28 cellular contexts compared by ENCODE assay signal in genomic region chr9:16833285-16833684, GRCh38. TPM values are rescaled to one million over a fixed set of nuclear protein-coding genes. Genes with fewer than 3 reads are reported as not detected.
"Had no signal": no experiment of that assay in that cellular context is flagged by ENCODE, and none has a peak within 500 bp of the region (broad histone marks: within the 10 kb centered on the region; RNA-seq: fewer than 3 reads in every experiment).

No MANE protein-coding gene starts in this region.

- H3K4me3 ChIP-seq: ascending aorta, SJCRH30 had no signal

- H3K4me1 Mint-ChIP-seq: activated CD4-positive, alpha-beta T cell treated with anti-CD3 and anti-CD28 coated beads for 36 hours; activated CD4-positive, alpha-beta T cell treated with anti-CD3 and anti-CD28 coated beads, Interleukin-2, amount 10 ng/mL, durations not matched to agents 7 days and 5 days; activated naive CD4-positive, alpha-beta T cell treated with anti-CD3 and anti-CD28 coated beads, Interleukin-2, amount 50 U/mL, for 24 hours; activated naive CD8-positive, alpha-beta T cell treated with anti-CD3 and anti-CD28 coated beads, Interleukin-2, amount 10 ng/mL, durations not matched to agents 7 days and 5 days had no signal

- H3K27ac ChIP-seq: ascending aorta, KMS-11, SJCRH30 had no signal

- ATAC-seq: activated CD4-positive, alpha-beta T cell treated with anti-CD3 and anti-CD28 coated beads for 36 hours; activated CD4-positive, CD25-positive, alpha-beta regulatory T cell treated with anti-CD3 and anti-CD28 coated beads, Interleukin-2, amount 50 U/mL, for 24 hours; activated CD8-positive, alpha-beta T cell treated with anti-CD3 and anti-CD28 coated beads, Interleukin-2, amount 10 ng/mL, durations not matched to agents 7 days and 5 days; Panc1 had no signal

- H3K36me3 Mint-ChIP-seq: activated naive CD4-positive, alpha-beta T cell treated with anti-CD3 and anti-CD28 coated beads, Interleukin-2, amount 50 U/mL, for 24 hours; activated naive CD8-positive, alpha-beta T cell treated with anti-CD3 and anti-CD28 coated beads, Interleukin-2, amount 10 ng/mL, durations not matched to agents 7 days and 5 days had no signal

- H3K4me2 ChIP-seq: KMS-11, SK-N-SH had no signal

- DNase-seq: activated CD4-positive, alpha-beta T cell treated with anti-CD3 and anti-CD28 coated beads for 36 hours; activated CD4-positive, alpha-beta T cell treated with anti-CD3 and anti-CD28 coated beads, Interleukin-2, amount 10 ng/mL, durations not matched to agents 7 days and 5 days; activated CD4-positive, alpha-beta T cell treated with anti-CD3 and anti-CD28 coated beads, Interleukin-2, amount 50 U/mL, for 48 hours; activated CD8-positive, alpha-beta T cell treated with anti-CD3 and anti-CD28 coated beads, Interleukin-2, amount 10 ng/mL, durations not matched to agents 7 days and 5 days; activated gamma-delta T cell; activated naive CD4-positive, alpha-beta T cell treated with Interleukin-2 at 50 U/mL for 16 hours; activated naive CD8-positive, alpha-beta T cell treated with anti-CD3 and anti-CD28 coated beads, Interleukin-2, amount 10 ng/mL, durations not matched to agents 7 days and 5 days; activated T-cell treated with anti-CD3 and anti-CD28 coated beads, Interleukin-2, amount 50 U/mL, for 24 hours; amygdala; NCI-H1048; NCI-H1105 treated with DMSO at 0.1 percent for 48 hours; NCI-H1436 treated with DMSO at 0.1 percent for 48 hours; NCI-H1694 treated with DMSO at 0.1 percent for 48 hours; NCI-H2029; NCI-H2171 treated with DMSO at 0.1 percent for 48 hours; NCI-H345; NCI-H524 treated with DMSO at 0.1 percent for 48 hours; SHP77; SJCRH30; SK-N-SH had no signal

- H3K36me3 ChIP-seq: ascending aorta, SJCRH30 had no signal

- H3K27ac Mint-ChIP-seq: activated CD4-positive, alpha-beta T cell treated with anti-CD3 and anti-CD28 coated beads for 36 hours; activated CD4-positive, alpha-beta T cell treated with anti-CD3 and anti-CD28 coated beads, Interleukin-2, amount 10 ng/mL, durations not matched to agents 7 days and 5 days; activated CD8-positive, alpha-beta T cell treated with anti-CD3 and anti-CD28 coated beads, Interleukin-2, amount 10 ng/mL, durations not matched to agents 7 days and 5 days; activated naive CD4-positive, alpha-beta T cell treated with anti-CD3 and anti-CD28 coated beads, Interleukin-2, amount 50 U/mL, for 24 hours; activated naive CD8-positive, alpha-beta T cell treated with anti-CD3 and anti-CD28 coated beads, Interleukin-2, amount 10 ng/mL, durations not matched to agents 7 days and 5 days; activated T-cell treated with anti-CD3 and anti-CD28 coated beads, Interleukin-2, amount 50 U/mL, for 24 hours; activated T-helper 2 cell treated with anti-CD3 and anti-CD28 coated beads, Interferon-gamma antibody, Interleukin-2, Interleukin-4, amounts not matched to agents 10 μg/mL and 5 μg/mL and 100 μg/mL, durations not matched to agents 14 hours and 24 hours and 36 hours; T-helper 1 cell treated with Interleukin-12 subunit alpha and Interleukin-12 subunit beta and Interleukin-4 antibody, amounts not matched to agents 30 μg/mL and 1 μg/mL, for 36 hours; T-helper 2 cell treated with Interferon-gamma antibody and Interleukin-4, amounts not matched to agents 5 μg/mL and 100 μg/mL, for 36 hours had no signal

- H3K9me3 Mint-ChIP-seq: activated naive CD4-positive, alpha-beta T cell treated with anti-CD3 and anti-CD28 coated beads, Interleukin-2, amount 50 U/mL, for 24 hours; activated naive CD8-positive, alpha-beta T cell treated with anti-CD3 and anti-CD28 coated beads, Interleukin-2, amount 10 ng/mL, durations not matched to agents 7 days and 5 days had no signal

- H3K9ac ChIP-seq: KMS-11, SK-N-SH had no signal

- H3K9me3 ChIP-seq: ascending aorta, SJCRH30, SK-N-SH had no signal

- H3K4me3 Mint-ChIP-seq: activated CD4-positive, alpha-beta T cell treated with anti-CD3 and anti-CD28 coated beads for 36 hours; activated CD4-positive, alpha-beta T cell treated with anti-CD3 and anti-CD28 coated beads, Interleukin-2, amount 10 ng/mL, durations not matched to agents 7 days and 5 days; activated CD8-positive, alpha-beta T cell treated with anti-CD3 and anti-CD28 coated beads, Interleukin-2, amount 10 ng/mL, durations not matched to agents 7 days and 5 days; activated naive CD4-positive, alpha-beta T cell treated with anti-CD3 and anti-CD28 coated beads, Interleukin-2, amount 50 U/mL, for 24 hours; activated naive CD8-positive, alpha-beta T cell treated with anti-CD3 and anti-CD28 coated beads, Interleukin-2, amount 10 ng/mL, durations not matched to agents 7 days and 5 days; activated T-cell treated with anti-CD3 and anti-CD28 coated beads, Interleukin-2, amount 50 U/mL, for 24 hours; T-helper 1 cell treated with Interleukin-12 subunit alpha and Interleukin-12 subunit beta and Interleukin-4 antibody, amounts not matched to agents 30 μg/mL and 1 μg/mL, for 36 hours; T-helper 2 cell treated with Interferon-gamma antibody and Interleukin-4, amounts not matched to agents 5 μg/mL and 100 μg/mL, for 36 hours had no signal

- H3K27me3 ChIP-seq: ascending aorta, SJCRH30 had no signal

RNA-seq across cellular contexts. Expression of gene BNC2, which starts 37.2 kb away (rescaled TPM):
- total RNA-seq: activated CD4-positive, alpha-beta T cell treated with anti-CD3 and anti-CD28 coated beads for 36 hours; activated CD4-positive, alpha-beta T cell treated with anti-CD3 and anti-CD28 coated beads, Interleukin-2, amount 10 ng/mL, durations not matched to agents 7 days and 5 days; activated CD8-positive, alpha-beta T cell treated with anti-CD3 and anti-CD28 coated beads, Interleukin-2, amount 10 ng/mL, durations not matched to agents 7 days and 5 days; activated naive CD8-positive, alpha-beta T cell treated with anti-CD3 and anti-CD28 coated beads, Interleukin-2, amount 10 ng/mL, durations not matched to agents 7 days and 5 days; activated T-helper 2 cell treated with anti-CD3 and anti-CD28 coated beads, Interferon-gamma antibody, Interleukin-2, Interleukin-4, amounts not matched to agents 10 μg/mL and 5 μg/mL and 100 μg/mL, durations not matched to agents 14 hours and 24 hours and 36 hours had no signal
